Comparison of ENCODE assay signal across 27 cellular contexts in the genomic region with DNA sequence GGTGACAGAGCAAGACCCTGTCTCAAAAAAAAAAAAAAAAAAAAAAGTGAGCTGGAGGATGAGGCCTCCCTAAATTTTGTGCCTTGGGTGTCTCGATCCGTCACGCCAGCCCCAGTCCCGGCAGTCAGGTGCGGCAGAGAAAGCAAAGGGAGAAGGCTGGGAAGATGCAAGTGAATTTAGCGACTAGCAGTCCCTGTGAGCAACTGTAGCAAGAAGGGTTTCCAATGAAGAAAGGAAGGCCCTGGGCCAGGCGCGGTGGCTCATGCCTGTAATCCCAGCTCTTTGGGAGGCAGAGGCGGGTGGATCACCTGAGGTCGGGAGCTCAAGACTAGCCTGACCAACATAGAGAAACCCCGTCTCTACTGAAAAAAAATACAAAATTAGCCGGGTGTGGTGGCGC. TPM values are rescaled to one million over a fixed set of nuclear protein-coding genes. Genes with fewer than 3 reads are reported as not detected.
A peak's percentile ranks its signal among the peaks of the same experiment; 100 is the strongest.
DNase-seq lines count a peak whose midpoint lies in the region; ATAC-seq, FAIRE-seq and TF ChIP-seq lines count a peak whose summit lies in the region.
"Had no signal": no experiment of that assay in that cellular context is flagged by ENCODE, and none has a peak within 500 bp of the region (broad histone marks: within the 10 kb centered on the region; RNA-seq: fewer than 3 reads in every experiment).

No MANE protein-coding gene starts in this region.

- no peak overlapping the region for H2AFZ ChIP-seq in K562 (ENCODE audit: low read depth, low read length)
- no peak overlapping the region for H2AFZ ChIP-seq in neuronal stem cell (ENCODE audit: low read length)
- no peak overlapping the region for H2AFZ ChIP-seq in neural progenitor cell (replicated peaks)

- H3K27me3 ChIP-seq in K562 (ENCODE audit: control insufficient read depth in 2 of 2, insufficient read depth in 2 of 2, low read length in 2 of 2): no peaks in the 10 kb centered on the region; a peak in 1 of 5 replicates
- no peaks in the 10 kb centered on the region for H3K27me3 ChIP-seq in neuronal stem cell (ENCODE audit: control insufficient read depth in 3 of 3, insufficient read depth in 3 of 3, low read depth in 1 of 3, low read length in 3 of 3)
- no peaks in the 10 kb centered on the region for H3K27me3 ChIP-seq in neural progenitor cell
- H3K27me3 ChIP-seq: BE2C had no signal

- no peak for TF ChIP-seq EP300 in K562 (IDR thresholded peaks at IDR 0.05; ENCODE audit: low read length)

- H3K9me3 ChIP-seq in KOPT-K1 (ENCODE audit: insufficient read depth, low read length, poor library complexity, severe bottlenecking): no peaks in the 10 kb centered on the region
- H3K9me3 ChIP-seq in K562 (replicated peaks; ENCODE audit: control insufficient read depth, insufficient read depth, low read depth, low read length): no peaks in the 10 kb centered on the region
- peaks cover 0 to 1% of the 10 kb centered on the region in 2 donors for H3K9me3 ChIP-seq in neuronal stem cell (replicated peaks in 1 of 2; ENCODE audit: control insufficient read depth in 2 of 2, insufficient read depth in 1 of 2, low read depth in 1 of 2, low read length in 2 of 2)
- H3K9me3 ChIP-seq in neural progenitor cell (ENCODE audit: low read depth): no peaks in the 10 kb centered on the region
- H3K9me3 ChIP-seq: BE2C had no signal

- H3K4me3 Mint-ChIP-seq in CD14-positive monocyte (peak overlapping the region; percentile 62 to 75), neural progenitor cell (no peak overlapping the region)

- H3K4me1 ChIP-seq in K562 (replicated peaks in 1 of 2; ENCODE audit: control insufficient read depth in 2 of 2, insufficient read depth in 2 of 2, low read length in 2 of 2) (peaks cover 23 to 62% of the 10 kb centered on the region in 2 experiments), neuronal stem cell (ENCODE audit: control insufficient read depth in 2 of 2, insufficient read depth in 1 of 2, low read depth in 1 of 2, low read length in 2 of 2) (peaks cover 11 to 14% of the 10 kb centered on the region in 2 donors), neural progenitor cell (no peaks in the 10 kb centered on the region)

- no peaks in the 10 kb centered on the region for H3K9me1 ChIP-seq in K562 (ENCODE audit: control insufficient read depth, insufficient read depth, low read length)

- H3K23ac ChIP-seq in neuronal stem cell (ENCODE audit: low read depth, low read length, poor library complexity): no peak overlapping the region

- H3K4me2 ChIP-seq in K562 (ENCODE audit: insufficient read depth, low read length) (no peak overlapping the region), neuronal stem cell (ENCODE audit: insufficient read depth, low read length, poor library complexity, severe bottlenecking) (no peak overlapping the region), neural progenitor cell (no peak overlapping the region)

- no peak overlapping the region for H2BK5ac ChIP-seq in neuronal stem cell (ENCODE audit: low read length)

- H3K4me3 ChIP-seq in K562 (no peak overlapping the region), neuronal stem cell (ENCODE audit: low read length in 2 of 2) (no peak overlapping the region), neural progenitor cell (no peak overlapping the region)
- H3K4me3 ChIP-seq: SK-N-MC had no signal

- TF ChIP-seq POLR2A in K562 (conservative IDR thresholded peaks at IDR 0.05): no peak

- H3K27me3 Mint-ChIP-seq in CD14-positive monocyte (ENCODE audit: low read depth in 3 of 3) (peaks cover 2% of the 10 kb centered on the region in 3 donors), neural progenitor cell (ENCODE audit: insufficient read depth, low read depth) (peaks cover 4% of the 10 kb centered on the region)
- H3K27me3 Mint-ChIP-seq: CD8-positive, alpha-beta memory T cell had no signal

- 94% methylated on average over 12 of the region's 13 CpGs for WGBS in K562 (ENCODE audit: insufficient coverage, low coverage, missing lambda C conversion rate)
- no CpG with 5 or more reads among the region's 13 CpGs for WGBS in neuronal stem cell (ENCODE audit: extremely low coverage in 2 of 2, insufficient read length in 2 of 2, insufficient replicate concordance in 1 of 2), 2 donors

- H3K27ac ChIP-seq in KOPT-K1 (ENCODE audit: low read depth, low read length, poor library complexity, severe bottlenecking) (peak overlapping the region; percentile 32), K562 (ENCODE audit: extremely low read depth, low read depth, low read length) (no peak overlapping the region), neuronal stem cell (replicated peaks; ENCODE audit: low read length) (no peak overlapping the region), neural progenitor cell (no peak overlapping the region)

- FAIRE-seq in K562 (lab: Jason Lieb, UNC): no peak
- FAIRE-seq: G401.6, GM12892, HTR-8/SVneo had no signal

- H3K36me3 Mint-ChIP-seq in CD14-positive monocyte (peaks cover 0 to 6% of the 10 kb centered on the region in 2 donors), neural progenitor cell (peaks cover 5% of the 10 kb centered on the region)

- in situ Hi-C loops in K562 (cut with MboI): no loop called here

- peaks cover 36% of the 10 kb centered on the region for H3K79me2 ChIP-seq in K562 (ENCODE audit: control insufficient read depth, insufficient read depth, low read length)
- H3K79me2 ChIP-seq in neural progenitor cell (ENCODE audit: low read depth): peaks cover 30% of the 10 kb centered on the region

- DNase-seq in CD14-positive monocyte (ENCODE audit: low spot score): no peak
- DNase-seq in K562 (ENCODE audit: extremely low read depth in 1 of 4, low spot score in 3 of 4): no peak
- DNase-seq in neuronal stem cell (ENCODE audit: low spot score): no peak
- no peak for DNase-seq in C1 segment of cervical spinal cord (lab: John Stamatoyannopoulos, UW)
- DNase-seq in activated gamma-delta T cell treated with Interleukin-2 at 50 U/mL for 16 hours: no peak
- DNase-seq in Kasumi-1 (lab: John Stamatoyannopoulos, UW): no peak
- no peak for DNase-seq in neural progenitor cell (ENCODE audit: low spot score)
- DNase-seq: BE2C; CD8-positive, alpha-beta memory T cell; IMR-90; MM.1S; NCI-H1048; NCI-H1417 treated with DMSO at 0.1 percent for 48 hours; NCI-H187; NCI-H446; NCI-H526; PC-3; SHP77; SW 1271 had no signal

- H2BK12ac ChIP-seq in neuronal stem cell (ENCODE audit: low read length): no peak overlapping the region

- H3K79me1 ChIP-seq in neuronal stem cell (ENCODE audit: low read depth, low read length): peaks cover 4% of the 10 kb centered on the region

- TF ChIP-seq CTCF in CD14-positive monocyte (IDR thresholded peaks at IDR 0.05) (no peak), K562 (IDR thresholded peaks at IDR 0.05 in 2 of 3, conservative IDR thresholded peaks at IDR 0.05 in 1 of 3; ENCODE audit: insufficient read depth in 2 of 3, low read depth in 1 of 3, low read length in 3 of 3) (no peak), neural progenitor cell (IDR thresholded peaks at IDR 0.05) (no peak)

- no peak overlapping the region for H3K4ac ChIP-seq in neuronal stem cell (ENCODE audit: low read length)

- BruUV-seq in K562 (replicated peaks; lab: Mats Ljungman, UMichigan): no TSS peak

- H4K20me1 ChIP-seq in K562 (replicated peaks; ENCODE audit: control insufficient read depth, insufficient read depth, low read length) (no peaks in the 10 kb centered on the region), neural progenitor cell (ENCODE audit: low read depth) (no peaks in the 10 kb centered on the region)

- no peak overlapping the region for H2BK120ac ChIP-seq in neuronal stem cell (ENCODE audit: low read depth, low read length)

- H3F3A ChIP-seq in neural progenitor cell (ENCODE audit: low read depth): peaks cover 26% of the 10 kb centered on the region

- intact Hi-C loops in CD14-positive monocyte (cut with micrococcal nuclease): no loop called here
- intact Hi-C loops in K562 (cut with micrococcal nuclease): loop anchor here (5.0 kb wide), 1 partner anchor 35 kb away; no protein-coding TSS in a partner anchor

- H3K36me3 ChIP-seq in KOPT-K1 (ENCODE audit: insufficient read depth, low read length) (peaks cover 36% of the 10 kb centered on the region), K562 (ENCODE audit: control insufficient read depth, insufficient read depth, low read length) (peaks cover 20% of the 10 kb centered on the region; the same call in 1 of the 3 replicates), neuronal stem cell (replicated peaks in 1 of 2; ENCODE audit: control insufficient read depth in 2 of 2, insufficient read depth in 2 of 2, low read length in 2 of 2) (peaks cover 2 to 4% of the 10 kb centered on the region in 2 donors), neural progenitor cell (no peaks in the 10 kb centered on the region)
- H3K36me3 ChIP-seq: BE2C had no signal

- H3K9ac ChIP-seq in K562 (ENCODE audit: insufficient read depth in 1 of 2, low read depth in 2 of 2, low read length in 2 of 2) (0 out of 4 replicates have a peak overlapping the region, but pooled peaks of 1 of the 2 experiments have one; percentile 46), neuronal stem cell (ENCODE audit: low read depth, low read length, poor library complexity) (no peak overlapping the region), neural progenitor cell (no peak overlapping the region)

- H3K27ac Mint-ChIP-seq in CD14-positive monocyte (peak overlapping the region in 6 of 7 donors; percentile 36 to 75 (median 56)), neural progenitor cell (no peak overlapping the region)

- CTCF ChIA-PET in K562 (lab: Yijun Ruan, JAX; ENCODE audit: low intra/inter-chr PET ratio): no interaction called here

- no peak overlapping the region for H3K18ac ChIP-seq in neuronal stem cell (ENCODE audit: low read length)

- H3K4me1 Mint-ChIP-seq in CD14-positive monocyte: peaks cover 50% of the 10 kb centered on the region
- peaks cover 22% of the 10 kb centered on the region for H3K4me1 Mint-ChIP-seq in neural progenitor cell

- H4K8ac ChIP-seq in neuronal stem cell (ENCODE audit: low read depth, low read length): no peak overlapping the region

- H2AK5ac ChIP-seq in neuronal stem cell (ENCODE audit: low read depth, low read length): no peak overlapping the region

- peak overlapping the region; percentile 84 for H2BK15ac ChIP-seq in neuronal stem cell (ENCODE audit: low read length)

- TF ChIP-seq RAD21 in K562 (CRISPR knock-in tag; conservative IDR thresholded peaks at IDR 0.05 in 1 of 2, IDR thresholded peaks at IDR 0.05 in 1 of 2): no peak

- H4K91ac ChIP-seq in neuronal stem cell (ENCODE audit: low read depth, low read length, poor library complexity): no peak overlapping the region

- H3K14ac ChIP-seq in neuronal stem cell (ENCODE audit: low read length): no peak overlapping the region

- POLR2A ChIA-PET in K562 (lab: Yijun Ruan, JAX): interaction anchor here (0.6 to 2.2 kb wide), 5 partner anchors 11 to 123 kb away, joined by 3 to 5 read pairs (median 4); partner anchors contain the start of gene SPN

- no peak for ATAC-seq in K562
- ATAC-seq: PC-3 had no signal

- H3K9me3 Mint-ChIP-seq in CD14-positive monocyte: no peaks in the 10 kb centered on the region
- H3K9me3 Mint-ChIP-seq in neural progenitor cell: no peaks in the 10 kb centered on the region
- H3K9me3 Mint-ChIP-seq: CD8-positive, alpha-beta memory T cell had no signal

RNA-seq across cellular contexts. Expression of gene QPRT, which starts 2.0 kb away (rescaled TPM):
- polyA plus RNA-seq in CD14-positive monocyte (1 to 10 TPM; 2.1 to 3.9 TPM), K562 (2011; rRNA removed) (38.9 and 73.1 TPM in 2 replicates), K562 (2014; fragmentation: Illumina TruSeq; extraction: Trizol) (64.1 and 72.4 TPM in 2 replicates), K562 (2014; fragmentation: Nextera tagmentation; extraction: Ambion mirVana) (10 to 100 TPM in 1 of 2 experiments, 1 to 10 TPM in 1; 7.7 to 10.8 TPM), K562 (2014; rRNA removed) (64.3 and 68.8 TPM in 2 replicates)
- total RNA-seq in K562 (2011; cell fraction: chromatin; rRNA removed; ENCODE audit: low replicate concordance): 45.6 and 86.1 TPM in 2 replicates
- total RNA-seq in K562 (2011; cell fraction: nucleolus; rRNA removed): 57.9 and 68.0 TPM in 2 replicates
- total RNA-seq in K562 (2011; cell fraction: nucleoplasm; rRNA removed): 66.3 and 114 TPM in 2 replicates
- total RNA-seq in K562 (2014; rRNA removed) (112 and 115 TPM in 2 replicates), K562 (2014; rRNA removed; fragmentation: Illumina TruSeq; extraction: Trizol) (37.3 and 39.2 TPM in 2 replicates), K562 (2015; rRNA removed; fragmentation: Illumina TruSeq; extraction: Trizol) (72.8 and 76.7 TPM in 2 replicates), K562 (2021) (80.7 and 86.5 TPM in 2 replicates), neural progenitor cell (ENCODE audit: low replicate concordance) (49.6 and 112 TPM in 2 replicates)
- polyA plus RNA-seq in K562 (2011; cell fraction: cytosol; rRNA removed): 79.6 and 90.5 TPM in 2 replicates
- 56.0 and 57.6 TPM in 2 replicates for polyA plus RNA-seq in K562 (2011; cell fraction: nucleus; rRNA removed)
- polyA plus RNA-seq in K562 (2012): 120 and 164 TPM in 2 replicates
- polyA minus RNA-seq in K562 (2011; rRNA and poly(A)+ RNA removed): 37.4 and 44.7 TPM in 2 replicates
- 56.5 and 107 TPM in 2 replicates for polyA minus RNA-seq in K562 (2011; cell fraction: cytosol; rRNA and poly(A)+ RNA removed)
- 12.7 and 19.0 TPM in 2 replicates for polyA minus RNA-seq in K562 (2011; cell fraction: nucleus; rRNA and poly(A)+ RNA removed)
- 165 TPM for polyA plus RNA-seq in neuronal stem cell (2013, experiment 1 of 2)
- 168 TPM for polyA plus RNA-seq in neuronal stem cell (2013, experiment 2 of 2)

RNA-seq across cellular contexts. Expression of gene SPN, which starts 13.9 kb away (rescaled TPM):
- polyA plus RNA-seq in CD14-positive monocyte (10 to 100 TPM; 46.6 to 71.0 TPM), K562 (2011; rRNA removed) (56.7 and 114 TPM in 2 replicates), K562 (2014; fragmentation: Illumina TruSeq; extraction: Trizol) (174 and 221 TPM in 2 replicates), K562 (2014; fragmentation: Nextera tagmentation; extraction: Ambion mirVana) (10 to 100 TPM; 24.3 to 34.3 TPM), K562 (2014; rRNA removed) (74.2 and 79.4 TPM in 2 replicates)
- total RNA-seq in K562 (2011; cell fraction: chromatin; rRNA removed; ENCODE audit: low replicate concordance): 97.4 and 224 TPM in 2 replicates
- 129 and 166 TPM in 2 replicates for total RNA-seq in K562 (2011; cell fraction: nucleolus; rRNA removed)
- 142 and 171 TPM in 2 replicates for total RNA-seq in K562 (2011; cell fraction: nucleoplasm; rRNA removed)
- total RNA-seq in K562 (2014; rRNA removed) (75.4 and 91.8 TPM in 2 replicates), K562 (2014; rRNA removed; fragmentation: Illumina TruSeq; extraction: Trizol) (80.6 and 85.0 TPM in 2 replicates), K562 (2015; rRNA removed; fragmentation: Illumina TruSeq; extraction: Trizol) (110 and 114 TPM in 2 replicates), K562 (2021) (202 and 225 TPM in 2 replicates), neural progenitor cell (ENCODE audit: low replicate concordance) (0.02 and 0.25 TPM in 2 replicates)
- 56.3 and 107 TPM in 2 replicates for polyA plus RNA-seq in K562 (2011; cell fraction: cytosol; rRNA removed)
- polyA plus RNA-seq in K562 (2011; cell fraction: nucleus; rRNA removed): 80.5 and 114 TPM in 2 replicates
- 152 and 220 TPM in 2 replicates for polyA plus RNA-seq in K562 (2012)
- 64.6 and 73.0 TPM in 2 replicates for polyA minus RNA-seq in K562 (2011; rRNA and poly(A)+ RNA removed)
- 66.4 and 80.3 TPM in 2 replicates for polyA minus RNA-seq in K562 (2011; cell fraction: cytosol; rRNA and poly(A)+ RNA removed)
- 15.9 and 30.7 TPM in 2 replicates for polyA minus RNA-seq in K562 (2011; cell fraction: nucleus; rRNA and poly(A)+ RNA removed)
- polyA plus RNA-seq in neuronal stem cell (2013, experiment 1 of 2): 0.25 TPM
- polyA plus RNA-seq in neuronal stem cell (2013, experiment 2 of 2): 0.17 TPM
- total RNA-seq: A673, IMR-90, LHCN-M2, PC-3, RPMI7951 had no signal
- polyA plus RNA-seq: IMR-90 had no signal

Comparison
In these comparisons a context has a peak if more than half of its experiments do, and no peak if none do; other contexts are left out.
1. RNA of gene SPN, which starts 13.9 kb away (total RNA-seq): 75.4 to 225 TPM in K562; 0.02 to 0.25 TPM in neural progenitor cell; every median in the first group is over 10 times any median in the second.